In genomic region chr6:170308761-170309160, GRCh38 we compare ENCODE assay signal across 14 cellular contexts. TPM values are rescaled to one million over a fixed set of nuclear protein-coding genes. Genes with fewer than 3 reads are reported as not detected.
DNase-seq lines count a peak whose midpoint lies in the region; ATAC-seq, FAIRE-seq and TF ChIP-seq lines count a peak whose summit lies in the region.
"Had no signal": no experiment of that assay in that cellular context is flagged by ENCODE, and none has a peak within 500 bp of the region (broad histone marks: within the 10 kb centered on the region; RNA-seq: fewer than 3 reads in every experiment).

No MANE protein-coding gene starts in this region.

- peaks cover 22% of the 10 kb centered on the region for H3K4me1 Mint-ChIP-seq in Calu3 (ENCODE audit: low read depth, unreplicated experiment)
- peaks cover 26% of the 10 kb centered on the region for H3K4me1 Mint-ChIP-seq in activated T-helper 2 cell treated with anti-CD3 and anti-CD28 coated beads, Interferon-gamma antibody, Interleukin-2, Interleukin-4, amounts not matched to agents 10 μg/mL and 5 μg/mL and 100 μg/mL, durations not matched to agents 14 hours and 24 hours and 36 hours (ENCODE audit: low read depth)
- peaks cover 48 to 52% of the 10 kb centered on the region in 2 donors for H3K4me1 Mint-ChIP-seq in natural killer cell treated with Interleukin-12 subunit alpha and Interleukin-12 subunit beta and Interleukin-15 and Interleukin-18, amount 100 ng/mL, for 72 hours (ENCODE audit: low read depth in 2 of 2)

- peak overlapping the region in 2 of 11 experiments; percentile 95 to 97; a peak in 2 of 22 replicates for H3K9ac ChIP-seq in BLaER1 treated with 17β-estradiol and CSF1 and Interleukin-3, amounts not matched to agents 10 nM and 100 nM

- H3K9me3 ChIP-seq in BLaER1 treated with 17β-estradiol and CSF1 and Interleukin-3, amounts not matched to agents 10 nM and 100 nM (replicated peaks in 1 of 11): no peaks in the 10 kb centered on the region
- H3K9me3 ChIP-seq: body of pancreas, sigmoid colon had no signal

- no peak overlapping the region for H3K27ac Mint-ChIP-seq in Calu3 (ENCODE audit: unreplicated experiment)
- no peak overlapping the region for H3K27ac Mint-ChIP-seq in activated T-helper 2 cell treated with anti-CD3 and anti-CD28 coated beads, Interferon-gamma antibody, Interleukin-2, Interleukin-4, amounts not matched to agents 10 μg/mL and 5 μg/mL and 100 μg/mL, durations not matched to agents 14 hours and 24 hours and 36 hours
- peak overlapping the region; percentile 96 for H3K27ac Mint-ChIP-seq in natural killer cell treated with Interleukin-12 subunit alpha and Interleukin-12 subunit beta and Interleukin-15 and Interleukin-18, amount 100 ng/mL, for 72 hours

- H3K36me3 ChIP-seq in BLaER1 treated with 17β-estradiol and CSF1 and Interleukin-3, amounts not matched to agents 10 nM and 100 nM: peaks cover 2 to 36% (median 21%) of the 10 kb centered on the region in 11 experiments; a peak in 16 of 22 replicates
- H3K36me3 ChIP-seq: sigmoid colon had no signal

- H3K27me3 ChIP-seq in BLaER1 treated with 17β-estradiol and CSF1 and Interleukin-3, amounts not matched to agents 10 nM and 100 nM: peaks cover 0 to 9% (median 0%) of the 10 kb centered on the region in 11 experiments; a peak in 5 of 22 replicates
- H3K27me3 ChIP-seq: body of pancreas, sigmoid colon had no signal

- no peak for TF ChIP-seq POLR2A in GM12892 (IDR thresholded peaks at IDR 0.05; ENCODE audit: low read depth, low read length)

- H3K4me1 ChIP-seq in BLaER1 treated with 17β-estradiol and CSF1 and Interleukin-3, amounts not matched to agents 10 nM and 100 nM: peaks cover 23 to 53% (median 30%) of the 10 kb centered on the region in 10 experiments

- peak overlapping the region; percentile 95 for H3K4me3 Mint-ChIP-seq in Calu3 (ENCODE audit: low read depth, unreplicated experiment)
- peak overlapping the region; percentile 47 for H3K4me3 Mint-ChIP-seq in activated T-helper 2 cell treated with anti-CD3 and anti-CD28 coated beads, Interferon-gamma antibody, Interleukin-2, Interleukin-4, amounts not matched to agents 10 μg/mL and 5 μg/mL and 100 μg/mL, durations not matched to agents 14 hours and 24 hours and 36 hours (ENCODE audit: low read depth)
- H3K4me3 Mint-ChIP-seq in natural killer cell treated with Interleukin-12 subunit alpha and Interleukin-12 subunit beta and Interleukin-15 and Interleukin-18, amount 100 ng/mL, for 72 hours: peak overlapping the region; percentile 99

- no peak for TF ChIP-seq CTCF in Calu3 (IDR thresholded peaks at IDR 0.05; ENCODE audit: unreplicated experiment)

- H3K36me3 Mint-ChIP-seq in Calu3 (ENCODE audit: insufficient read depth, unreplicated experiment): peaks cover 29% of the 10 kb centered on the region
- H3K36me3 Mint-ChIP-seq in activated T-helper 2 cell treated with anti-CD3 and anti-CD28 coated beads, Interferon-gamma antibody, Interleukin-2, Interleukin-4, amounts not matched to agents 10 μg/mL and 5 μg/mL and 100 μg/mL, durations not matched to agents 14 hours and 24 hours and 36 hours (ENCODE audit: low read depth): peaks cover 23% of the 10 kb centered on the region
- peaks cover 18% of the 10 kb centered on the region for H3K36me3 Mint-ChIP-seq in natural killer cell treated with Interleukin-12 subunit alpha and Interleukin-12 subunit beta and Interleukin-15 and Interleukin-18, amount 100 ng/mL, for 72 hours

- peaks cover 44 to 63% (median 59%) of the 10 kb centered on the region in 11 experiments for H4K20me1 ChIP-seq in BLaER1 treated with 17β-estradiol and CSF1 and Interleukin-3, amounts not matched to agents 10 nM and 100 nM

- peaks cover 5% of the 10 kb centered on the region for H3K9me3 Mint-ChIP-seq in Calu3 (ENCODE audit: low read depth, unreplicated experiment)
- no peaks in the 10 kb centered on the region for H3K9me3 Mint-ChIP-seq in activated T-helper 2 cell treated with anti-CD3 and anti-CD28 coated beads, Interferon-gamma antibody, Interleukin-2, Interleukin-4, amounts not matched to agents 10 μg/mL and 5 μg/mL and 100 μg/mL, durations not matched to agents 14 hours and 24 hours and 36 hours
- no peaks in the 10 kb centered on the region for H3K9me3 Mint-ChIP-seq in natural killer cell treated with Interleukin-12 subunit alpha and Interleukin-12 subunit beta and Interleukin-15 and Interleukin-18, amount 100 ng/mL, for 72 hours

- FAIRE-seq in GM12892 (lab: Jason Lieb, UNC): no peak
- FAIRE-seq: islet of Langerhans had no signal

- peak overlapping the region; percentile 90 to 99 (median 95); a peak in 21 of 22 replicates for H3K4me2 ChIP-seq in BLaER1 treated with 17β-estradiol and CSF1 and Interleukin-3, amounts not matched to agents 10 nM and 100 nM

- H3K27me3 Mint-ChIP-seq in Calu3 (ENCODE audit: unreplicated experiment): no peaks in the 10 kb centered on the region
- peaks cover 8% of the 10 kb centered on the region for H3K27me3 Mint-ChIP-seq in activated T-helper 2 cell treated with anti-CD3 and anti-CD28 coated beads, Interferon-gamma antibody, Interleukin-2, Interleukin-4, amounts not matched to agents 10 μg/mL and 5 μg/mL and 100 μg/mL, durations not matched to agents 14 hours and 24 hours and 36 hours (ENCODE audit: low read depth)
- peaks cover 0 to 12% of the 10 kb centered on the region in 2 donors for H3K27me3 Mint-ChIP-seq in natural killer cell treated with Interleukin-12 subunit alpha and Interleukin-12 subunit beta and Interleukin-15 and Interleukin-18, amount 100 ng/mL, for 72 hours

- 0 out of 20 replicates have a peak overlapping the region, but pooled peaks of 1 of the 10 experiments have one; percentile 90 for H3K4me3 ChIP-seq in BLaER1 treated with 17β-estradiol and CSF1 and Interleukin-3, amounts not matched to agents 10 nM and 100 nM
- H3K4me3 ChIP-seq: body of pancreas, sigmoid colon had no signal

- no peak overlapping the region for H3K27ac ChIP-seq in BLaER1 treated with 17β-estradiol and CSF1 and Interleukin-3, amounts not matched to agents 10 nM and 100 nM
- H3K27ac ChIP-seq: body of pancreas, sigmoid colon had no signal

- no peak for DNase-seq in Calu3
- no peak for DNase-seq in activated T-helper 2 cell treated with anti-CD3 and anti-CD28 coated beads, Interferon-gamma antibody, Interleukin-2, Interleukin-4, amounts not matched to agents 10 μg/mL and 5 μg/mL and 100 μg/mL, durations not matched to agents 14 hours and 24 hours and 36 hours (ENCODE audit: low spot score)
- no peak for DNase-seq in natural killer cell treated with Interleukin-12 subunit alpha and Interleukin-12 subunit beta and Interleukin-15 and Interleukin-18, amount 100 ng/mL, for 72 hours (ENCODE audit: low spot score)
- no peak for DNase-seq in GM12892 (ENCODE audit: insufficient read length)
- DNase-seq: body of pancreas, GOT3, Kasumi-1, NCI-H2029, NCI-H748 treated with DMSO at 0.1 percent for 48 hours, sigmoid colon had no signal

- ATAC-seq in natural killer cell treated with Interleukin-12 subunit alpha and Interleukin-12 subunit beta and Interleukin-15 and Interleukin-18, amount 100 ng/mL, for 72 hours: no peak
- no peak for ATAC-seq in HG02571 (IDR thresholded peaks at IDR 0.05; ENCODE audit: unreplicated experiment)
- ATAC-seq in HG02885 (IDR thresholded peaks at IDR 0.05; ENCODE audit: poor library complexity, unreplicated experiment): no peak
- ATAC-seq: body of pancreas had no signal

- BruUV-seq in Calu3 (replicated peaks; lab: Mats Ljungman, UMichigan): no TSS peak

- CTCF ChIA-PET in Calu3 (lab: Charles Lee): no interaction called here

- intact Hi-C loops in Calu3 (cut with micrococcal nuclease; ENCODE audit: unreplicated experiment): no loop called here
- intact Hi-C loops in activated T-helper 2 cell treated with anti-CD3 and anti-CD28 coated beads, Interferon-gamma antibody, Interleukin-2, Interleukin-4, amounts not matched to agents 10 μg/mL and 5 μg/mL and 100 μg/mL, durations not matched to agents 14 hours and 24 hours and 36 hours (cut with micrococcal nuclease): loop anchor here (5.0 kb wide), 2 partner anchors 209 to 274 kb away; partner anchors contain the start of gene PDCD2

RNA-seq across cellular contexts. Expression of gene FAM120B, which starts 2.2 kb away (rescaled TPM):
- total RNA-seq in Calu3 (2022): 13.2 and 13.9 TPM in 2 replicates
- 19.6 and 21.8 TPM in 2 replicates for total RNA-seq in activated T-helper 2 cell treated with anti-CD3 and anti-CD28 coated beads, Interferon-gamma antibody, Interleukin-2, Interleukin-4, amounts not matched to agents 10 μg/mL and 5 μg/mL and 100 μg/mL, durations not matched to agents 14 hours and 24 hours and 36 hours
- 10 to 100 TPM; 19.9 to 28.0 TPM for total RNA-seq in natural killer cell treated with Interleukin-12 subunit alpha and Interleukin-12 subunit beta and Interleukin-15 and Interleukin-18, amount 100 ng/mL, for 72 hours
- 13.7 TPM for polyA plus RNA-seq in GM12892 (2012; ENCODE audit: missing spikeins)

RNA-seq across cellular contexts. Expression of gene DLL1, which starts 17.9 kb away (rescaled TPM):
- total RNA-seq in Calu3 (2022): 0.12 and 0.14 TPM in 2 replicates
- not detected in 2 replicates for total RNA-seq in activated T-helper 2 cell treated with anti-CD3 and anti-CD28 coated beads, Interferon-gamma antibody, Interleukin-2, Interleukin-4, amounts not matched to agents 10 μg/mL and 5 μg/mL and 100 μg/mL, durations not matched to agents 14 hours and 24 hours and 36 hours
- total RNA-seq in natural killer cell treated with Interleukin-12 subunit alpha and Interleukin-12 subunit beta and Interleukin-15 and Interleukin-18, amount 100 ng/mL, for 72 hours: under 1 TPM; 0.12 to 0.61 TPM
- polyA plus RNA-seq in GM12892 (2012; ENCODE audit: missing spikeins): 0.17 TPM

Comparison
In these comparisons a context has a peak if more than half of its experiments do, and no peak if none do; other contexts are left out.
1. H3K27ac Mint-ChIP-seq: peak in natural killer cell treated with Interleukin-12 subunit alpha and Interleukin-12 subunit beta and Interleukin-15 and Interleukin-18, amount 100 ng/mL, for 72 hours (2 of 2); none in Calu3 (single experiment) and activated T-helper 2 cell treated with anti-CD3 and anti-CD28 coated beads, Interferon-gamma antibody, Interleukin-2, Interleukin-4, amounts not matched to agents 10 μg/mL and 5 μg/mL and 100 μg/mL, durations not matched to agents 14 hours and 24 hours and 36 hours (single experiment).
2. H3K4me3 Mint-ChIP-seq: peak in every context shown above with its lines; median percentile 99 in natural killer cell treated with Interleukin-12 subunit alpha and Interleukin-12 subunit beta and Interleukin-15 and Interleukin-18, amount 100 ng/mL, for 72 hours; 95 in Calu3; 47 in activated T-helper 2 cell treated with anti-CD3 and anti-CD28 coated beads, Interferon-gamma antibody, Interleukin-2, Interleukin-4, amounts not matched to agents 10 μg/mL and 5 μg/mL and 100 μg/mL, durations not matched to agents 14 hours and 24 hours and 36 hours.